ENCODE assay signal across 1 cellular context in the genomic region with DNA sequence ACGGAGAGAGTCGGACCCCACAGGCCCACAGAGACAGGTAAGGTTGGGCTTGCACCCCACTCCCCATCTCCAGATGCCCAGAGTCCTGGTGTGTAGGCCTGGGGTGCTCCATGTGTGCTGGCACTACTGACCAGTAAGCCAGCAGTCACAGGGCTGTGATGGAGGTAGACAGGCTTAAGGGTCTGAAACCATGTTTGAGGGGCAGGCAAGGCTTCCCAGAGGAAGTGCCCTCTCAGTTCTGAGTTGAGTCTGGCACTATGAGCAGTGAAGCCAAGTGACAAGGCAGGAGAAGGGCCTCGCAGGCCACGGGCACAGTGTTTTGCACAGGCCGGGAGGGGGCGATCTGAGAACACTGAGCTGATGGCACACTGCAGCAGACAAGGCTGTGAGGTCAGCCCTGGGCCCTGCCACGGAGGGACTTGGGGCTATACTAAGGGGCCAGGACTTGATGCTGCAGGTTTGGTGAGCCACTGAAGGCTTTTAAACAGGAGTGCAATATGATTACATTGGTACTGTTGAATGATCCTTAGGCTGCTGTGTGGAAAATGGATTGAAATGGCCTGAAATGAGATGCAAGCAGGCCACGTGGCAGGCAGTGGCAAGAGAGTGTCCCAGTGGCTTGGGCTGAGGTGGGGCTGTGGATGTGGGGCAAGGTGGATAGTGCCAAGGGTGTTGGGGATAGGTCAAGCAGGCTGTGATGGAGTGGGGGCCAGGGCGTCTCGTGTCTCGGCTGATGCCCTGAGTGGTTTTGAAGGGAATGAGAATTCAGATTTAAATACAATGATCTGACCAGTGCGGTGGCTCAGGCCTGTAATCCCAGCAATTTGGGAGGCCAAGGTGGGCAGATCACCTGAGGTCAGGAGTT.
TF ChIP-seq lines count a peak whose summit lies in the region.

No MANE protein-coding gene starts in this region.

TF ChIP-seq in endothelial cell of umbilical vein, 7 proteins besides CTCF, POLR2A, EP300 and RAD21:
- TF ChIP-seq, protein P1, sequence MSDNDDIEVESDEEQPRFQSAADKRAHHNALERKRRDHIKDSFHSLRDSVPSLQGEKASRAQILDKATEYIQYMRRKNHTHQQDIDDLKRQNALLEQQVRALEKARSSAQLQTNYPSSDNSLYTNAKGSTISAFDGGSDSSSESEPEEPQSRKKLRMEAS (IDR thresholded peaks at IDR 0.05; ENCODE audit: insufficient read depth, insufficient read length), result no peak
- TF ChIP-seq GATA2 (IDR thresholded peaks at IDR 0.05; ENCODE audit: insufficient read depth, insufficient read length, low read depth, low read length), result no peak
- no peak for TF ChIP-seq JUN (IDR thresholded peaks at IDR 0.05; ENCODE audit: borderline replicate concordance, insufficient read depth, insufficient read length, low read depth)
- TF ChIP-seq EZH2 (IDR thresholded peaks at IDR 0.05; ENCODE audit: borderline replicate concordance, low read depth, low read length, severe bottlenecking), result no peak
- TF ChIP-seq POLR2AphosphoS5 (IDR thresholded peaks at IDR 0.05; ENCODE audit: insufficient read depth, low read depth, low read length), result no peak
- no peak for TF ChIP-seq MYC (IDR thresholded peaks at IDR 0.05; ENCODE audit: low read depth, low read length)
- TF ChIP-seq FOS (IDR thresholded peaks at IDR 0.05; ENCODE audit: borderline replicate concordance, insufficient read depth, low read length), result no peak
